In genomic region chr16:81319221-81319912, GRCh38 we compare ENCODE assay signal across 13 cellular contexts. TPM values are rescaled to one million over a fixed set of nuclear protein-coding genes. Genes with fewer than 3 reads are reported as not detected.
DNase-seq lines count a peak whose midpoint lies in the region; ATAC-seq and FAIRE-seq lines count a peak whose summit lies in the region.
"Had no signal": no experiment of that assay in that cellular context is flagged by ENCODE, and none has a peak within 500 bp of the region (broad histone marks: within the 10 kb centered on the region; RNA-seq: fewer than 3 reads in every experiment).

No MANE protein-coding gene starts in this region.

- no peak for ATAC-seq in HG03095 (IDR thresholded peaks at IDR 0.05; ENCODE audit: unreplicated experiment)

- H3K4me3 ChIP-seq in muscle layer of duodenum (ENCODE audit: low read depth in 1 of 2, low read length in 2 of 2): no peak overlapping the region

- H3K27ac ChIP-seq in muscle layer of duodenum (ENCODE audit: low read length): peak overlapping the region; percentile 11

- H3K9me3 ChIP-seq in muscle layer of duodenum (ENCODE audit: control insufficient read depth in 1 of 2, low read length in 2 of 2): no peaks in the 10 kb centered on the region

- DNase-seq in Daoy (ENCODE audit: low read depth) (peak; percentile 47), RCC 7860 (ENCODE audit: low spot score) (peak; percentile 35), dermis blood vessel endothelial cell (peak; percentile 12), OCI-M2 (lab: John Stamatoyannopoulos, UW; ENCODE audit: unreplicated experiment) (no peak), AML-193 (lab: John Stamatoyannopoulos, UW) (no peak)
- DNase-seq in activated T-cell treated with anti-CD3 and anti-CD28 coated beads, Interleukin-2, amount 50 U/mL, for 1 hour: no peak
- DNase-seq: activated CD4-positive, alpha-beta T cell treated with anti-CD3 and anti-CD28 coated beads for 48 hours; activated naive CD4-positive, alpha-beta T cell; CD4-positive, alpha-beta memory T cell; NCI-H1694 treated with DMSO at 0.1 percent for 48 hours; stimulated activated naive CD4-positive, alpha-beta T cell treated with Interleukin-2 at 50 U/mL for 16 hours had no signal

- no peaks in the 10 kb centered on the region for H3K36me3 ChIP-seq in muscle layer of duodenum (ENCODE audit: control insufficient read depth in 1 of 2, insufficient read depth in 2 of 2, low read length in 2 of 2)

- H3K4me1 ChIP-seq in muscle layer of duodenum (ENCODE audit: control insufficient read depth in 1 of 2, insufficient read depth in 2 of 2, low read length in 2 of 2): peaks cover 0 to 21% of the 10 kb centered on the region in 2 donors

- peak; percentile 30 for FAIRE-seq in RCC 7860 (lab: Jason Lieb, UNC)

- H3K27me3 ChIP-seq in muscle layer of duodenum (ENCODE audit: low read depth, low read length): no peaks in the 10 kb centered on the region

RNA-seq across cellular contexts. Expression of gene GAN, which starts 4.6 kb away (rescaled TPM):
- 8.8 and 12.4 TPM in 2 replicates for total RNA-seq in Daoy (2014; rRNA removed; shearing (Covaris generic))
- 10.7 and 11.3 TPM in 2 replicates for total RNA-seq in dermis blood vessel endothelial cell

Comparison
In these comparisons a context has a peak if more than half of its experiments do, and no peak if none do; other contexts are left out.
1. DNase-seq: peak in Daoy (single experiment), RCC 7860 (single experiment) and dermis blood vessel endothelial cell (single experiment); none in OCI-M2 (single experiment), activated T-cell treated with anti-CD3 and anti-CD28 coated beads, Interleukin-2, amount 50 U/mL, for 1 hour (single experiment) and AML-193 (0 of 2).